Comparison of ENCODE assay signal across 8 cellular contexts in genomic region chr5:143403607-143404415, GRCh38. TPM values are rescaled to one million over a fixed set of nuclear protein-coding genes. Genes with fewer than 3 reads are reported as not detected.
DNase-seq lines count a peak whose midpoint lies in the region; ATAC-seq and TF ChIP-seq lines count a peak whose summit lies in the region.

Gene NR3C1, minus strand, starts transcription at chr5:143403686. Its CDS starts 2,847 bp downstream, at chr5:143400839.

- POLR2A ChIA-PET in IMR-90 (lab: Charles Lee; ENCODE audit: unreplicated experiment), result interaction anchor here (0.7 to 1.2 kb wide), 2 partner anchors 12 to 150 kb away, joined by 3 to 7 read pairs; no protein-coding TSS in a partner anchor

- no peaks in the 10 kb centered on the region for H3K9me3 ChIP-seq in DOHH2 (ENCODE audit: control insufficient read depth, insufficient read depth, low read length)
- no peaks in the 10 kb centered on the region for H3K9me3 ChIP-seq in IMR-90 (ENCODE audit: control insufficient read depth, insufficient read depth, low read length)
- no peaks in the 10 kb centered on the region for H3K9me3 ChIP-seq in gastroesophageal sphincter
- H3K9me3 ChIP-seq in suprapubic skin, result no peaks in the 10 kb centered on the region

- TF ChIP-seq EP300 in gastroesophageal sphincter (IDR thresholded peaks at IDR 0.05) (no peak), suprapubic skin (IDR thresholded peaks at IDR 0.05) (no peak)

- no peaks in the 10 kb centered on the region for H3K9me1 ChIP-seq in IMR-90 (ENCODE audit: insufficient read depth, low read length)

- ATAC-seq in GM21515 (IDR thresholded peaks at IDR 0.05; ENCODE audit: unreplicated experiment) (peak; percentile 59), IMR-90 (ENCODE audit: low read depth) (peak; percentile 82), gastroesophageal sphincter (peak; percentile 83)

- CTCF ChIA-PET in IMR-90 (lab: Yijun Ruan, JAX), result interaction anchor here (0.6 to 2.1 kb wide), 9 partner anchors 8 to 490 kb away, joined by 3 to 8 read pairs (median 3); no protein-coding TSS in a partner anchor

- H2BK5ac ChIP-seq in IMR-90 (ENCODE audit: low read depth, low read length, poor library complexity, severe bottlenecking), result peak within 1 kb of the TSS; percentile 98

- peaks cover 80% of the 10 kb centered on the region for H3K79me2 ChIP-seq in DOHH2 (ENCODE audit: control insufficient read depth, low read length)

- H3K4me2 ChIP-seq in DOHH2 (ENCODE audit: low read length), result peak within 1 kb of the TSS; percentile 98
- peak within 1 kb of the TSS; percentile 97 for H3K4me2 ChIP-seq in IMR-90 (ENCODE audit: low read depth, low read length)

- peaks cover 74% of the 10 kb centered on the region for H3K36me3 ChIP-seq in DOHH2 (ENCODE audit: control insufficient read depth, low read length)
- H3K36me3 ChIP-seq in IMR-90 (ENCODE audit: control insufficient read depth, insufficient read depth, low read length), result peaks cover 9% of the 10 kb centered on the region
- H3K36me3 ChIP-seq in gastroesophageal sphincter, result no peaks in the 10 kb centered on the region
- H3K36me3 ChIP-seq in suprapubic skin, result no peaks in the 10 kb centered on the region

- H3K4me3 ChIP-seq in DOHH2 (ENCODE audit: low read length) (peak within 1 kb of the TSS; percentile 89), IMR-90 (ENCODE audit: insufficient read depth, low read depth, low read length) (peak within 1 kb of the TSS; percentile 97), gastroesophageal sphincter (peak within 1 kb of the TSS; percentile 54 to 93), suprapubic skin (peak within 1 kb of the TSS; percentile 95)

- H3K9ac ChIP-seq in IMR-90 (ENCODE audit: low read depth, low read length), result peak within 1 kb of the TSS; percentile 90

- H3K23ac ChIP-seq in IMR-90 (ENCODE audit: low read depth, low read length), result peak within 1 kb of the TSS; percentile 85

- dilution Hi-C loops in IMR-90 (cut with HindIII; ENCODE audit: low sequenced_read_pairs, unreplicated experiment), result no loop called here

- H4K5ac ChIP-seq in IMR-90 (ENCODE audit: low read depth, low read length), result peak within 1 kb of the TSS; percentile 66

- 0% methylated on average over 33 of the region's 111 CpGs; no CpG with 5 or more reads in 1 of the 2 experiments for WGBS in IMR-90 (ENCODE audit: extremely low coverage in 2 of 2, insufficient read length in 1 of 2), 2 experiments
- 2% methylated on average over 9 of the region's 111 CpGs; no CpG with 5 or more reads in 1 of the 2 donors for WGBS in gastroesophageal sphincter (ENCODE audit: low coverage in 1 of 2), 2 donors
- WGBS in suprapubic skin, result 0% methylated on average over 16 of the region's 111 CpGs

- H3F3A ChIP-seq in DOHH2 (ENCODE audit: control insufficient read depth, insufficient read depth), result peaks cover 28% of the 10 kb centered on the region

- H2AK9ac ChIP-seq in IMR-90 (replicated peaks; ENCODE audit: low read depth, low read length, poor library complexity), result peak within 1 kb of the TSS; percentile 90

- H3K27me3 ChIP-seq in DOHH2 (ENCODE audit: control insufficient read depth, low read length) (no peaks in the 10 kb centered on the region), IMR-90 (ENCODE audit: control insufficient read depth, insufficient read depth, low read length) (no peaks in the 10 kb centered on the region), gastroesophageal sphincter (no peaks in the 10 kb centered on the region), suprapubic skin (no peaks in the 10 kb centered on the region)

- TF ChIP-seq CTCF in DOHH2 (IDR thresholded peaks at IDR 0.05; ENCODE audit: low read depth, low read length, poor library complexity, severe bottlenecking) (peak; percentile 19), IMR-90 (conservative IDR thresholded peaks at IDR 0.05; ENCODE audit: low read depth, low read length) (peak; percentile 68), gastroesophageal sphincter (IDR thresholded peaks at IDR 0.05) (peak; percentile 55 to 76 (median 66)), suprapubic skin (IDR thresholded peaks at IDR 0.05) (peak; percentile 19 to 78)

- in situ Hi-C loops in IMR-90 (cut with MboI; ENCODE audit: low sequenced_read_pairs) (loop anchor here (10.0 kb wide), 3 partner anchors 389 to 479 kb away; no protein-coding TSS in a partner anchor), SK-MEL-5 (cut with HindIII; ENCODE audit: low pct_unique_long_range_greater_than_20kb, low sequenced_read_pairs) (no loop called here)

- H4K20me1 ChIP-seq in DOHH2 (ENCODE audit: control insufficient read depth, insufficient read depth, low read depth, low read length) (peaks cover 29% of the 10 kb centered on the region), IMR-90 (ENCODE audit: insufficient read depth, low read length) (peaks cover 32% of the 10 kb centered on the region; the same call in 1 of the 2 replicates)

- peak within 1 kb of the TSS; percentile 75 for H3K14ac ChIP-seq in IMR-90 (replicated peaks; ENCODE audit: low read depth, low read length)

- H3K18ac ChIP-seq in IMR-90 (ENCODE audit: low read depth, low read length), result peak within 1 kb of the TSS; percentile 84; the same call in 1 of the 2 replicates

- TF ChIP-seq RAD21 in IMR-90 (IDR thresholded peaks at IDR 0.05; ENCODE audit: low read length), result peak; percentile 68

- peak within 1 kb of the TSS; percentile 94 for H2AFZ ChIP-seq in IMR-90 (replicated peaks; ENCODE audit: low read length, poor library complexity)

- peak within 1 kb of the TSS; percentile 86; the same call in 1 of the 3 replicates for H2BK15ac ChIP-seq in IMR-90 (ENCODE audit: low read depth, low read length)

- H2BK120ac ChIP-seq in IMR-90 (ENCODE audit: low read depth, low read length), result peak within 1 kb of the TSS; percentile 100

- peak; percentile 55 for TF ChIP-seq POLR2A in IMR-90 (IDR thresholded peaks at IDR 0.05; ENCODE audit: low read depth, low read length)
- peak; percentile 53 to 64 for TF ChIP-seq POLR2A in gastroesophageal sphincter (IDR thresholded peaks at IDR 0.05)
- peak; percentile 23 to 63 for TF ChIP-seq POLR2A in suprapubic skin (IDR thresholded peaks at IDR 0.05)

- H3K9me2 ChIP-seq in DOHH2 (replicated peaks; ENCODE audit: control insufficient read depth, low read length), result no peaks in the 10 kb centered on the region

- peak within 1 kb of the TSS; percentile 88; the same call in 1 of the 2 replicates for H4K91ac ChIP-seq in IMR-90 (ENCODE audit: insufficient read depth, low read depth, low read length)

- no peak within 1 kb of the TSS; the same call in none of the 2 replicates for H2BK20ac ChIP-seq in IMR-90 (ENCODE audit: low read depth, low read length)

- peaks cover 64% of the 10 kb centered on the region for H3K4me1 ChIP-seq in DOHH2 (ENCODE audit: control insufficient read depth, low read length)
- H3K4me1 ChIP-seq in IMR-90 (ENCODE audit: control insufficient read depth, insufficient read depth, low read length), result peaks cover 7% of the 10 kb centered on the region
- H3K4me1 ChIP-seq in gastroesophageal sphincter, result peaks cover 0 to 26% (median 0%) of the 10 kb centered on the region in 3 donors
- H3K4me1 ChIP-seq in suprapubic skin, result peaks cover 36% of the 10 kb centered on the region

- peak within 1 kb of the TSS; percentile 99 for H3K4ac ChIP-seq in IMR-90 (ENCODE audit: low read depth, low read length)

- intact Hi-C loops in IMR-90 (cut with micrococcal nuclease), result loop anchor here (1.0 to 5.0 kb wide), 18 partner anchors 92 to 779 kb away; no protein-coding TSS in a partner anchor

- DNase-seq in IMR-90 (peak; percentile 86), SK-MEL-5 (ENCODE audit: low read depth, low spot score) (peak; percentile 75), occipital lobe (lab: John Stamatoyannopoulos, UW) (peak; percentile 80), suprapubic skin (ENCODE audit: low spot score in 2 of 2) (peak; percentile 91 to 92)
- peak; percentile 86 for DNase-seq in activated naive CD4-positive, alpha-beta T cell treated with Interleukin-2 at 50 U/mL for 16 hours

- no TSS peak for BruUV-seq in IMR-90 (replicated peaks; lab: Mats Ljungman, UMichigan)

- peaks cover 0 to 25% of the 10 kb centered on the region in 2 experiments; a peak in 2 of 4 replicates for H3K79me1 ChIP-seq in IMR-90 (ENCODE audit: low read depth in 1 of 2, low read length in 2 of 2)

- peak within 1 kb of the TSS; percentile 97 for H3K56ac ChIP-seq in IMR-90 (ENCODE audit: extremely low read depth, insufficient read depth, low read length)

- H3K27ac ChIP-seq in DOHH2 (ENCODE audit: low read depth, low read length), result peak within 1 kb of the TSS; percentile 99
- peak within 1 kb of the TSS; percentile 100 for H3K27ac ChIP-seq in IMR-90 (ENCODE audit: insufficient read depth, low read length)
- H3K27ac ChIP-seq in gastroesophageal sphincter, result peak within 1 kb of the TSS; percentile 77 to 100 (median 96)
- H3K27ac ChIP-seq in suprapubic skin, result peak within 1 kb of the TSS; percentile 98

- peak within 1 kb of the TSS; percentile 75 for H2AK5ac ChIP-seq in IMR-90 (ENCODE audit: low read depth, low read length)

- H4K8ac ChIP-seq in IMR-90 (ENCODE audit: low read depth in 2 of 2, low read length in 2 of 2), result peak within 1 kb of the TSS; percentile 96 to 100

TF ChIP-seq in IMR-90, 13 proteins besides CTCF, POLR2A, EP300 and RAD21 (continues in another document):
- TF ChIP-seq RFX5 (IDR thresholded peaks at IDR 0.05; ENCODE audit: low read depth, low read length) (no peak), SMC3 (IDR thresholded peaks at IDR 0.05; ENCODE audit: low read depth, low read length) (peak; percentile 41), MXI1 (IDR thresholded peaks at IDR 0.05; ENCODE audit: borderline replicate concordance, low read depth, low read length) (peak; percentile 82; the same call in 1 of the 2 replicates), BHLHE40 (IDR thresholded peaks at IDR 0.05; ENCODE audit: low read depth, low read length) (peak; percentile 83), ELK1 (IDR thresholded peaks at IDR 0.05; ENCODE audit: borderline replicate concordance, low read depth, low read length) (0 out of 2 replicates have a peak, but pooled peaks have one; percentile 28)

RNA-seq across cellular contexts. Expression of gene NR3C1, which starts in this region (rescaled TPM):
- total RNA-seq in IMR-90 (2012; rRNA removed) (62.8 and 77.4 TPM in 2 replicates), gastroesophageal sphincter (100 to 1,000 TPM in 1 of 4 donors, 10 to 100 TPM in 3; 69.7 to 103 (median 85.6) TPM), occipital lobe (27.1 TPM), suprapubic skin (10 to 100 TPM; 50.4 to 68.8 (median 56.5) TPM)
- polyA plus RNA-seq in IMR-90 (2012; rRNA removed), result 11.9 and 13.7 TPM in 2 replicates
- polyA plus RNA-seq in IMR-90 (2012; cell fraction: cytosol; rRNA removed), result 3.5 and 4.8 TPM in 2 replicates
- polyA plus RNA-seq in IMR-90 (2012; cell fraction: nucleus; rRNA removed; ENCODE audit: low replicate concordance), result 2.3 and 15.5 TPM in 2 replicates
- total RNA-seq in SK-MEL-5 (2014; rRNA removed; shearing (Covaris generic)), result 11.5 and 16.0 TPM in 2 replicates
- polyA plus RNA-seq in SK-MEL-5 (2015; cell fraction: cytosol; rRNA removed), result 9.0 and 11.1 TPM in 2 replicates
- 6.6 and 6.7 TPM in 2 replicates for polyA plus RNA-seq in SK-MEL-5 (2015; cell fraction: nucleus; rRNA removed)

Comparison
In these comparisons a context has a peak if more than half of its experiments do, and no peak if none do; other contexts are left out.
1. Peak in every context shown above with its lines: DNase-seq, ATAC-seq, H3K4me3 ChIP-seq and H3K27ac ChIP-seq.